ENCODE assay signal across 1 cellular context in the genomic region with DNA sequence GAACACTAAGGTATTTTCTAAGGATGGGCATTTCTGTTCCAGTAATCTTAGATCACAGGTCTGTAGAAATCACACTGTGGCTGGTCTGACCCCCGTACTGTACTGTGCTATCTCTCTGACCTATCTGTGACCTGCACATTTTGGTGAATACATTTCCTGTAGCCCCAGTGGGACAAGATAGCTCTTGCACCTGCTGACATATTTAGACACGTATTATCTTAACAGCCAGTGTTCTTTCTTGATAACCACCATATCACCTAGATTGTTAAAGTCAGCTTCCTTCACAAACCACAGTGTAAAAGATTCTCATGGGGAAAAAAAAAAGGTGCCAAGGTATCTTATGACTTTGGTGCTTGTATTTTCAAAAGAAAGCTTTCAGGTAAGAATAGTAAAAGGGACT.
TF ChIP-seq lines count a peak whose summit lies in the region.

No MANE protein-coding gene starts in this region.

TF ChIP-seq in K562, 482 proteins besides CTCF, POLR2A, EP300 and RAD21 (continued from another document and continues in another):
- TF ChIP-seq ZBTB33 (CRISPR knock-in tag; IDR thresholded peaks at IDR 0.05): no peak
- TF ChIP-seq TBL1XR1 (IDR thresholded peaks at IDR 0.05; ENCODE audit: low read length in 2 of 2): peak in 1 of 2 experiments; percentile 95; a peak in 2 of 4 replicates
- TF ChIP-seq ETV6 (IDR thresholded peaks at IDR 0.05; ENCODE audit: borderline replicate concordance in 1 of 2, low read depth in 2 of 2, low read length in 1 of 2): 0 out of 4 replicates have a peak, but pooled peaks of 1 of the 2 experiments have one; percentile 25
- no peak for TF ChIP-seq ETV6 (CRISPR knock-in tag; IDR thresholded peaks at IDR 0.05; ENCODE audit: borderline replicate concordance)
- TF ChIP-seq CBX5 (IDR thresholded peaks at IDR 0.05; ENCODE audit: borderline replicate concordance, low read depth): no peak
- TF ChIP-seq, protein P1, sequence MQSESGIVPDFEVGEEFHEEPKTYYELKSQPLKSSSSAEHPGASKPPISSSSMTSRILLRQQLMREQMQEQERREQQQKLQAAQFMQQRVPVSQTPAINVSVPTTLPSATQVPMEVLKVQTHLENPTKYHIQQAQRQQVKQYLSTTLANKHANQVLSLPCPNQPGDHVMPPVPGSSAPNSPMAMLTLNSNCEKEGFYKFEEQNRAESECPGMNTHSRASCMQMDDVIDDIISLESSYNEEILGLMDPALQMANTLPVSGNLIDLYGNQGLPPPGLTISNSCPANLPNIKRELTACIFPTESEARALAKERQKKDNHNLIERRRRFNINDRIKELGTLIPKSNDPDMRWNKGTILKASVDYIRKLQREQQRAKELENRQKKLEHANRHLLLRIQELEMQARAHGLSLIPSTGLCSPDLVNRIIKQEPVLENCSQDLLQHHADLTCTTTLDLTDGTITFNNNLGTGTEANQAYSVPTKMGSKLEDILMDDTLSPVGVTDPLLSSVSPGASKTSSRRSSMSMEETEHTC (IDR thresholded peaks at IDR 0.05): no peak
- no peak for TF ChIP-seq ZNF165 (CRISPR knock-in tag; IDR thresholded peaks at IDR 0.05; ENCODE audit: borderline replicate concordance)
- TF ChIP-seq OTX1 (CRISPR knock-in tag; IDR thresholded peaks at IDR 0.05): 0 out of 2 replicates have a peak, but pooled peaks have one; percentile 50
- no peak for TF ChIP-seq E2F3 (CRISPR knock-in tag; IDR thresholded peaks at IDR 0.05)
- no peak for TF ChIP-seq TGIF2 (CRISPR knock-in tag; IDR thresholded peaks at IDR 0.05)
- TF ChIP-seq ARID1B (IDR thresholded peaks at IDR 0.05): peak; percentile 94
- no peak for TF ChIP-seq ZNF408 (CRISPR knock-in tag; IDR thresholded peaks at IDR 0.05; ENCODE audit: low read depth)
- TF ChIP-seq ZNF639 (CRISPR knock-in tag; conservative IDR thresholded peaks at IDR 0.05 in 1 of 2, IDR thresholded peaks at IDR 0.05 in 1 of 2): 0 out of 4 replicates have a peak, but pooled peaks of 1 of the 2 experiments have one; percentile 32
- no peak for TF ChIP-seq ATF3 (IDR thresholded peaks at IDR 0.05)
- TF ChIP-seq ATF3 (CRISPR knock-in tag; conservative IDR thresholded peaks at IDR 0.05): no peak
- TF ChIP-seq TRIM28 (IDR thresholded peaks at IDR 0.05): no peak
- peak; percentile 70; the same call in 1 of the 2 replicates for TF ChIP-seq ZNF766 (CRISPR knock-in tag; conservative IDR thresholded peaks at IDR 0.05)
- no peak for TF ChIP-seq ESRRB (CRISPR knock-in tag; IDR thresholded peaks at IDR 0.05; ENCODE audit: borderline replicate concordance)
- TF ChIP-seq SETDB1 (IDR thresholded peaks at IDR 0.05; ENCODE audit: low read length): no peak
- peak; percentile 86 for TF ChIP-seq DPF2 (IDR thresholded peaks at IDR 0.05)
- TF ChIP-seq, protein P2, sequence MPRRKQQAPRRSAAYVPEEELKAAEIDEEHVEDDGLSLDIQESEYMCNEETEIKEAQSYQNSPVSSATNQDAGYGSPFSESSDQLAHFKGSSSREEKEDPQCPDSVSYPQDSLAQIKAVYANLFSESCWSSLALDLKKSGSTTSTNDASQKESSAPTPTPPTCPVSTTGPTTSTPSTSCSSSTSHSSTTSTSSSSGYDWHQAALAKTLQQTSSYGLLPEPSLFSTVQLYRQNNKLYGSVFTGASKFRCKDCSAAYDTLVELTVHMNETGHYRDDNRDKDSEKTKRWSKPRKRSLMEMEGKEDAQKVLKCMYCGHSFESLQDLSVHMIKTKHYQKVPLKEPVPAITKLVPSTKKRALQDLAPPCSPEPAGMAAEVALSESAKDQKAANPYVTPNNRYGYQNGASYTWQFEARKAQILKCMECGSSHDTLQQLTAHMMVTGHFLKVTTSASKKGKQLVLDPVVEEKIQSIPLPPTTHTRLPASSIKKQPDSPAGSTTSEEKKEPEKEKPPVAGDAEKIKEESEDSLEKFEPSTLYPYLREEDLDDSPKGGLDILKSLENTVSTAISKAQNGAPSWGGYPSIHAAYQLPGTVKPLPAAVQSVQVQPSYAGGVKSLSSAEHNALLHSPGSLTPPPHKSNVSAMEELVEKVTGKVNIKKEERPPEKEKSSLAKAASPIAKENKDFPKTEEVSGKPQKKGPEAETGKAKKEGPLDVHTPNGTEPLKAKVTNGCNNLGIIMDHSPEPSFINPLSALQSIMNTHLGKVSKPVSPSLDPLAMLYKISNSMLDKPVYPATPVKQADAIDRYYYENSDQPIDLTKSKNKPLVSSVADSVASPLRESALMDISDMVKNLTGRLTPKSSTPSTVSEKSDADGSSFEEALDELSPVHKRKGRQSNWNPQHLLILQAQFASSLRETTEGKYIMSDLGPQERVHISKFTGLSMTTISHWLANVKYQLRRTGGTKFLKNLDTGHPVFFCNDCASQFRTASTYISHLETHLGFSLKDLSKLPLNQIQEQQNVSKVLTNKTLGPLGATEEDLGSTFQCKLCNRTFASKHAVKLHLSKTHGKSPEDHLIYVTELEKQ (CRISPR knock-in tag; IDR thresholded peaks at IDR 0.05): no peak
- peak; percentile 96 for TF ChIP-seq CBFA2T3 (IDR thresholded peaks at IDR 0.05)
- TF ChIP-seq ZFPM2 (CRISPR knock-in tag; IDR thresholded peaks at IDR 0.05): no peak
- TF ChIP-seq BRD9 (IDR thresholded peaks at IDR 0.05; ENCODE audit: low read depth, partially characterized antibody): no peak
- TF ChIP-seq THRAP3 (IDR thresholded peaks at IDR 0.05; ENCODE audit: borderline replicate concordance): no peak
- TF ChIP-seq ETV1 (tag; conservative IDR thresholded peaks at IDR 0.05; ENCODE audit: low read depth): peak; percentile 92
- TF ChIP-seq ERF (CRISPR knock-in tag; IDR thresholded peaks at IDR 0.05): no peak
- TF ChIP-seq, protein P3, sequence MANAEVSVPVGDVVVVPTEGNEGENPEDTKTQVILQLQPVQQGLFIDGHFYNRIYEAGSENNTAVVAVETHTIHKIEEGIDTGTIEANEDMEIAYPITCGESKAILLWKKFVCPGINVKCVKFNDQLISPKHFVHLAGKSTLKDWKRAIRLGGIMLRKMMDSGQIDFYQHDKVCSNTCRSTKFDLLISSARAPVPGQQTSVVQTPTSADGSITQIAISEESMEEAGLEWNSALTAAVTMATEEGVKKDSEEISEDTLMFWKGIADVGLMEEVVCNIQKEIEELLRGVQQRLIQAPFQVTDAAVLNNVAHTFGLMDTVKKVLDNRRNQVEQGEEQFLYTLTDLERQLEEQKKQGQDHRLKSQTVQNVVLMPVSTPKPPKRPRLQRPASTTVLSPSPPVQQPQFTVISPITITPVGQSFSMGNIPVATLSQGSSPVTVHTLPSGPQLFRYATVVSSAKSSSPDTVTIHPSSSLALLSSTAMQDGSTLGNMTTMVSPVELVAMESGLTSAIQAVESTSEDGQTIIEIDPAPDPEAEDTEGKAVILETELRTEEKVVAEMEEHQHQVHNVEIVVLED (CRISPR knock-in tag; IDR thresholded peaks at IDR 0.05): no peak
- TF ChIP-seq PHB (CRISPR knock-in tag; IDR thresholded peaks at IDR 0.05): no peak
- TF ChIP-seq ZNF589 (CRISPR knock-in tag; IDR thresholded peaks at IDR 0.05; ENCODE audit: low read depth): 0 out of 2 replicates have a peak, but pooled peaks have one; percentile 33
- TF ChIP-seq, protein P4, sequence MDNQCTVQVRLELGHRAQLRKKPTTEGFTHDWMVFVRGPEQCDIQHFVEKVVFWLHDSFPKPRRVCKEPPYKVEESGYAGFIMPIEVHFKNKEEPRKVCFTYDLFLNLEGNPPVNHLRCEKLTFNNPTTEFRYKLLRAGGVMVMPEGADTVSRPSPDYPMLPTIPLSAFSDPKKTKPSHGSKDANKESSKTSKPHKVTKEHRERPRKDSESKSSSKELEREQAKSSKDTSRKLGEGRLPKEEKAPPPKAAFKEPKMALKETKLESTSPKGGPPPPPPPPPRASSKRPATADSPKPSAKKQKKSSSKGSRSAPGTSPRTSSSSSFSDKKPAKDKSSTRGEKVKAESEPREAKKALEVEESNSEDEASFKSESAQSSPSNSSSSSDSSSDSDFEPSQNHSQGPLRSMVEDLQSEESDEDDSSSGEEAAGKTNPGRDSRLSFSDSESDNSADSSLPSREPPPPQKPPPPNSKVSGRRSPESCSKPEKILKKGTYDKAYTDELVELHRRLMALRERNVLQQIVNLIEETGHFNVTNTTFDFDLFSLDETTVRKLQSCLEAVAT (IDR thresholded peaks at IDR 0.05): no peak
- no peak for TF ChIP-seq NBN (IDR thresholded peaks at IDR 0.05; ENCODE audit: low read depth)
- no peak for TF ChIP-seq DEAF1 (CRISPR knock-in tag; IDR thresholded peaks at IDR 0.05)
- peak; percentile 51; the same call in 1 of the 2 replicates for TF ChIP-seq GATA2 (CRISPR knock-in tag; IDR thresholded peaks at IDR 0.05)
- TF ChIP-seq, protein P5, sequence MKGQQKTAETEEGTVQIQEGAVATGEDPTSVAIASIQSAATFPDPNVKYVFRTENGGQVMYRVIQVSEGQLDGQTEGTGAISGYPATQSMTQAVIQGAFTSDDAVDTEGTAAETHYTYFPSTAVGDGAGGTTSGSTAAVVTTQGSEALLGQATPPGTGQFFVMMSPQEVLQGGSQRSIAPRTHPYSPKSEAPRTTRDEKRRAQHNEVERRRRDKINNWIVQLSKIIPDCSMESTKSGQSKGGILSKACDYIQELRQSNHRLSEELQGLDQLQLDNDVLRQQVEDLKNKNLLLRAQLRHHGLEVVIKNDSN (CRISPR knock-in tag; IDR thresholded peaks at IDR 0.05): no peak
- TF ChIP-seq, protein P6, sequence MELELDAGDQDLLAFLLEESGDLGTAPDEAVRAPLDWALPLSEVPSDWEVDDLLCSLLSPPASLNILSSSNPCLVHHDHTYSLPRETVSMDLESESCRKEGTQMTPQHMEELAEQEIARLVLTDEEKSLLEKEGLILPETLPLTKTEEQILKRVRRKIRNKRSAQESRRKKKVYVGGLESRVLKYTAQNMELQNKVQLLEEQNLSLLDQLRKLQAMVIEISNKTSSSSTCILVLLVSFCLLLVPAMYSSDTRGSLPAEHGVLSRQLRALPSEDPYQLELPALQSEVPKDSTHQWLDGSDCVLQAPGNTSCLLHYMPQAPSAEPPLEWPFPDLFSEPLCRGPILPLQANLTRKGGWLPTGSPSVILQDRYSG (tag; conservative IDR thresholded peaks at IDR 0.05; ENCODE audit: low read depth): no peak
- no peak for TF ChIP-seq YBX1 (IDR thresholded peaks at IDR 0.05)
- TF ChIP-seq MECOM (CRISPR knock-in tag; IDR thresholded peaks at IDR 0.05): peak; percentile 99
- no peak for TF ChIP-seq NR4A1 (CRISPR knock-in tag; IDR thresholded peaks at IDR 0.05)
- peak; percentile 61; the same call in 1 of the 2 replicates for TF ChIP-seq NR4A1 (tag; IDR thresholded peaks at IDR 0.05)
- peak; percentile 86 for TF ChIP-seq FOXM1 (IDR thresholded peaks at IDR 0.05; ENCODE audit: low read depth)
- no peak for TF ChIP-seq FOXM1 (CRISPR knock-in tag; IDR thresholded peaks at IDR 0.05; ENCODE audit: low read depth)
- TF ChIP-seq JUND (IDR thresholded peaks at IDR 0.05; ENCODE audit: borderline replicate concordance, low read depth, low read length): peak; percentile 70; the same call in 1 of the 2 replicates
- no peak; the same call in 2 of the 3 replicates for TF ChIP-seq JUND (tag; IDR thresholded peaks at IDR 0.05; ENCODE audit: borderline replicate concordance, low read depth, low read length)
- no peak for TF ChIP-seq GABPB2 (CRISPR knock-in tag; conservative IDR thresholded peaks at IDR 0.05)
- TF ChIP-seq, protein P7, sequence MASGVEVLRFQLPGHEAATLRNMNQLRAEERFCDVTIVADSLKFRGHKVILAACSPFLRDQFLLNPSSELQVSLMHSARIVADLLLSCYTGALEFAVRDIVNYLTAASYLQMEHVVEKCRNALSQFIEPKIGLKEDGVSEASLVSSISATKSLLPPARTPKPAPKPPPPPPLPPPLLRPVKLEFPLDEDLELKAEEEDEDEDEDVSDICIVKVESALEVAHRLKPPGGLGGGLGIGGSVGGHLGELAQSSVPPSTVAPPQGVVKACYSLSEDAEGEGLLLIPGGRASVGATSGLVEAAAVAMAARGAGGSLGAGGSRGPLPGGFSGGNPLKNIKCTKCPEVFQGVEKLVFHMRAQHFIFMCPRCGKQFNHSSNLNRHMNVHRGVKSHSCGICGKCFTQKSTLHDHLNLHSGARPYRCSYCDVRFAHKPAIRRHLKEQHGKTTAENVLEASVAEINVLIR (CRISPR knock-in tag; IDR thresholded peaks at IDR 0.05): no peak
